In the genomic region with DNA sequence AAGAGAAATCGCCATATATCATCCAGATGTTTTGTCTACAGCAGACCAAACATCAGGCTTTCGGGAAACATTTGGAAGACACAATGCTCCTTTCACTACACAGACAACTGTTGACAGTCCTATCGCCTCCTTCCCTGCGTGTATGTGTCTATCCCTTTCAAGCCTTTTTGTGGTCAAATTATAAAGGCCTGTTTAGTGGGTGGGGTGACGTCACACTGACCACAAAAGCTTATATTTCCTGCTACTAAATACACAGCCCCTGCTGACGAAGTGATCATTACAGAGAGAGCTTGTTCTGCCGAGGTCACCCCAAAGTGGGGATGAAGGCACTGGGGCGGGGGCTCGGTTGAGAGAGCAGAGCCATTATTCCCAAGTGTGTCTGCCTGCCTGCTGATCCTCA, we compare ENCODE assay signal across 1 cellular context.
A peak's percentile ranks its signal among the peaks of the same experiment; 100 is the strongest.
TF ChIP-seq lines count a peak whose summit lies in the region.

No MANE protein-coding gene starts in this region.

TF ChIP-seq in GM12878, 131 proteins besides CTCF, POLR2A, EP300 and RAD21 (continued from another document):
- TF ChIP-seq, protein P1, sequence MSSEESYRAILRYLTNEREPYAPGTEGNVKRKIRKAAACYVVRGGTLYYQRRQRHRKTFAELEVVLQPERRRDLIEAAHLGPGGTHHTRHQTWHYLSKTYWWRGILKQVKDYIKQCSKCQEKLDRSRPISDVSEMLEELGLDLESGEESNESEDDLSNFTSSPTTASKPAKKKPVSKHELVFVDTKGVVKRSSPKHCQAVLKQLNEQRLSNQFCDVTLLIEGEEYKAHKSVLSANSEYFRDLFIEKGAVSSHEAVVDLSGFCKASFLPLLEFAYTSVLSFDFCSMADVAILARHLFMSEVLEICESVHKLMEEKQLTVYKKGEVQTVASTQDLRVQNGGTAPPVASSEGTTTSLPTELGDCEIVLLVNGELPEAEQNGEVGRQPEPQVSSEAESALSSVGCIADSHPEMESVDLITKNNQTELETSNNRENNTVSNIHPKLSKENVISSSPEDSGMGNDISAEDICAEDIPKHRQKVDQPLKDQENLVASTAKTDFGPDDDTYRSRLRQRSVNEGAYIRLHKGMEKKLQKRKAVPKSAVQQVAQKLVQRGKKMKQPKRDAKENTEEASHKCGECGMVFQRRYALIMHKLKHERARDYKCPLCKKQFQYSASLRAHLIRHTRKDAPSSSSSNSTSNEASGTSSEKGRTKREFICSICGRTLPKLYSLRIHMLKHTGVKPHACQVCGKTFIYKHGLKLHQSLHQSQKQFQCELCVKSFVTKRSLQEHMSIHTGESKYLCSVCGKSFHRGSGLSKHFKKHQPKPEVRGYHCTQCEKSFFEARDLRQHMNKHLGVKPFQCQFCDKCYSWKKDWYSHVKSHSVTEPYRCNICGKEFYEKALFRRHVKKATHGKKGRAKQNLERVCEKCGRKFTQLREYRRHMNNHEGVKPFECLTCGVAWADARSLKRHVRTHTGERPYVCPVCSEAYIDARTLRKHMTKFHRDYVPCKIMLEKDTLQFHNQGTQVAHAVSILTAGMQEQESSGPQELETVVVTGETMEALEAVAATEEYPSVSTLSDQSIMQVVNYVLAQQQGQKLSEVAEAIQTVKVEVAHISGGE (CRISPR knock-in tag; IDR thresholded peaks at IDR 0.05), result no peak
- TF ChIP-seq, protein P2, sequence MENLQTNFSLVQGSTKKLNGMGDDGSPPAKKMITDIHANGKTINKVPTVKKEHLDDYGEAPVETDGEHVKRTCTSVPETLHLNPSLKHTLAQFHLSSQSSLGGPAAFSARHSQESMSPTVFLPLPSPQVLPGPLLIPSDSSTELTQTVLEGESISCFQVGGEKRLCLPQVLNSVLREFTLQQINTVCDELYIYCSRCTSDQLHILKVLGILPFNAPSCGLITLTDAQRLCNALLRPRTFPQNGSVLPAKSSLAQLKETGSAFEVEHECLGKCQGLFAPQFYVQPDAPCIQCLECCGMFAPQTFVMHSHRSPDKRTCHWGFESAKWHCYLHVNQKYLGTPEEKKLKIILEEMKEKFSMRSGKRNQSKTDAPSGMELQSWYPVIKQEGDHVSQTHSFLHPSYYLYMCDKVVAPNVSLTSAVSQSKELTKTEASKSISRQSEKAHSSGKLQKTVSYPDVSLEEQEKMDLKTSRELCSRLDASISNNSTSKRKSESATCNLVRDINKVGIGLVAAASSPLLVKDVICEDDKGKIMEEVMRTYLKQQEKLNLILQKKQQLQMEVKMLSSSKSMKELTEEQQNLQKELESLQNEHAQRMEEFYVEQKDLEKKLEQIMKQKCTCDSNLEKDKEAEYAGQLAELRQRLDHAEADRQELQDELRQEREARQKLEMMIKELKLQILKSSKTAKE (IDR thresholded peaks at IDR 0.05; ENCODE audit: low read depth, poor library complexity, severe bottlenecking), result no peak
- TF ChIP-seq HDAC6 (IDR thresholded peaks at IDR 0.05; ENCODE audit: unreplicated experiment), result no peak
- TF ChIP-seq HDGF (IDR thresholded peaks at IDR 0.05), result no peak
- TF ChIP-seq BCL11A (IDR thresholded peaks at IDR 0.05; ENCODE audit: low read depth, low read length), result 0 out of 2 replicates have a peak, but pooled peaks have one; percentile 35
TF ChIP-seq in GM12878: peak in this region for 15.
